ENCODE assay signal across 8 cellular contexts in the genomic region with DNA sequence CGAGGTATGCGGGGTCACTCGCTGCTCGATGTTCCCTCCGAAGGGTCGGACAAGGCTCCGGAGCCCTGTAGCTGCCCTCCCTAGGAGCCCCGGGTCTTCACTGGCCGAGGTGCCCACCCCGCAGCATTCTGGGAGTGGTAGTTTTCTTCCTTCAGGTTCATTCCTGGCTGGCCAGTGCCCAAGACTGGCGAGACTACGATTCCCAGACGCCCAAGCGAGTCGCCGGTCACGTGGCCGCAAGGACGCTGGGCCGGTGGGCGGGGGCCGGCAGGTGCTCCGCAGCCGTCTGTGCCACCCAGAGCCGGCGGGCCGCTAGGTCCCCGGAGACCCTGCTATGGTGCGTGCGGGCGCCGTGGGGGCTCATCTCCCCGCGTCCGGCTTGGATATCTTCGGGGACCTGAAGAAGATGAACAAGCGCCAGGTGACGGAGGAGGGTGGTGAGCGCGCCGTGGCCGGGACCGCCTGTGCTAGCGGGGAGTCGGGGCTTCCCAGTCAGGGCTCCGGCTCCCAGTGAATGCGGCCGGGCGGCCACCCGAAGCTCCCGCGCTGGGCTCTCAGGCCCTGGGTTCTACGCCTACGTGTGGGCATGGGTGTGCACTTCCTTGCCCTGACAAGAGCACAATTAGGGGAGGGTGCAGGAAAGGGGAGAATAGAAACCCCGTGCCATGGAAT. TPM values are rescaled to one million over a fixed set of nuclear protein-coding genes. Genes with fewer than 3 reads are reported as not detected.
DNase-seq lines count a peak whose midpoint lies in the region; ATAC-seq and TF ChIP-seq lines count a peak whose summit lies in the region.

TSS of gene SEC11C (plus strand) at position 270 of the 672 bp plus-strand sequence. CDS start at position 335, 65 bp downstream.

- peaks cover 4% of the 10 kb centered on the region; the same call in 1 of the 2 replicates for H4K20me1 ChIP-seq in OCI-LY7 (ENCODE audit: insufficient read depth, low read length)

- CTCF ChIA-PET in OCI-LY7 (lab: Charles Lee; ENCODE audit: unreplicated experiment): no interaction called here

- TF ChIP-seq CTCF in OCI-LY7 (conservative IDR thresholded peaks at IDR 0.05; ENCODE audit: low read length): no peak
- no peak for TF ChIP-seq CTCF in epithelial cell of esophagus (IDR thresholded peaks at IDR 0.05; ENCODE audit: insufficient read depth, low read depth, low read length, missing control alignments)

- ATAC-seq in GM21526 (IDR thresholded peaks at IDR 0.05; ENCODE audit: low FRiP score, unreplicated experiment): peak; percentile 86

- H2AFZ ChIP-seq in OCI-LY7 (ENCODE audit: low read length): peak within 1 kb of the TSS; percentile 83; the same call in 1 of the 2 replicates

- H3K4me2 ChIP-seq in OCI-LY7 (ENCODE audit: low read length): peak within 1 kb of the TSS; percentile 95

- H3K9me3 ChIP-seq in OCI-LY7 (ENCODE audit: low read length): no peaks in the 10 kb centered on the region
- H3K9me3 ChIP-seq in mononuclear cell (ENCODE audit: low read depth, low read length): no peaks in the 10 kb centered on the region

- intact Hi-C loops in OCI-LY7 (cut with micrococcal nuclease; ENCODE audit: unreplicated experiment): loop anchor here (1.0 to 10.0 kb wide), 2 partner anchors 54 to 215 kb away; partner anchors contain the start of gene LMAN1

- peak within 1 kb of the TSS; percentile 59 for H3K27ac ChIP-seq in OCI-LY7 (ENCODE audit: low read depth, low read length, poor library complexity, severe bottlenecking)

- H3K4me1 ChIP-seq in OCI-LY7 (ENCODE audit: insufficient read depth, low read length, poor library complexity, severe bottlenecking) (peaks cover 28% of the 10 kb centered on the region), mononuclear cell (ENCODE audit: insufficient read depth, low read length) (peaks cover 20% of the 10 kb centered on the region)

- H3K4me3 ChIP-seq in OCI-LY7 (ENCODE audit: low read depth, low read length, poor library complexity, severe bottlenecking) (peak within 1 kb of the TSS; percentile 92), epithelial cell of esophagus (ENCODE audit: low read length) (peak within 1 kb of the TSS; percentile 83), mononuclear cell (ENCODE audit: low read length) (peak within 1 kb of the TSS; percentile 69)

- peaks cover 3% of the 10 kb centered on the region for H3K27me3 ChIP-seq in mononuclear cell (ENCODE audit: insufficient read depth, low read length)

- POLR2A ChIA-PET in OCI-LY7 (lab: Charles Lee): interaction anchor here (1.7 kb wide), 1 partner anchor 55 kb away, joined by 5 read pairs; no protein-coding TSS in a partner anchor

- DNase-seq in D341Med (ENCODE audit: low spot score) (peak; percentile 100), HuH-7.5 (ENCODE audit: low spot score) (peak; percentile 66), OCI-LY7 (ENCODE audit: low spot score) (peak; percentile 93), activated T-cell treated with anti-CD3 and anti-CD28 coated beads for 24 hours (ENCODE audit: low read depth) (peak; percentile 94), epithelial cell of esophagus (ENCODE audit: low read depth) (peak; percentile 98)
- DNase-seq in stimulated activated CD8-positive, alpha-beta memory T cell treated with anti-CD3 and anti-CD28 coated beads, Interleukin-4, amount 100 ng/mL, for 1 hour (ENCODE audit: low read depth in 2 of 2, low spot score in 1 of 2): peak; percentile 83 to 92

- no TSS peak for BruUV-seq in OCI-LY7 (replicated peaks; lab: Mats Ljungman, UMichigan)

- H3K9me2 ChIP-seq in OCI-LY7 (ENCODE audit: insufficient read depth, low read length): no peaks in the 10 kb centered on the region

- peaks cover 47% of the 10 kb centered on the region for H3K79me2 ChIP-seq in OCI-LY7 (ENCODE audit: insufficient read depth, low read depth, low read length)

- no peaks in the 10 kb centered on the region for H3K36me3 ChIP-seq in OCI-LY7 (ENCODE audit: insufficient read depth, low read length)

RNA-seq across cellular contexts. Expression of gene SEC11C, which starts in this region (rescaled TPM):
- 37.4 and 52.6 TPM in 2 replicates for total RNA-seq in OCI-LY7 (2014; rRNA removed; shearing (Covaris generic))
- total RNA-seq in OCI-LY7 (2022) (64.9 and 77.7 TPM in 2 replicates), mononuclear cell (31.9 TPM)

Comparison
In these comparisons a context has a peak if more than half of its experiments do, and no peak if none do; other contexts are left out.
1. Peak in every context shown above with its lines: DNase-seq, ATAC-seq, H3K4me3 ChIP-seq and H3K27ac ChIP-seq.